16 cellular contexts compared by ENCODE assay signal in genomic region chr5:138946831-138947560, GRCh38.
"Had no signal": no experiment of that assay in that cellular context is flagged by ENCODE, and none has a peak within 500 bp of the region (broad histone marks: within the 10 kb centered on the region; RNA-seq: fewer than 3 reads in every experiment).

No MANE protein-coding gene starts in this region.

- H3K27ac ChIP-seq: brain microvascular endothelial cell, epithelial cell of prostate, prostate gland, vagina had no signal

- DNase-seq: activated CD4-positive, alpha-beta memory T cell treated with anti-CD3 and anti-CD28 coated beads, Interleukin-2, amount 10 ng/mL, durations not matched to agents 7 days and 5 days; activated CD4-positive, alpha-beta T cell treated with anti-CD3 and anti-CD28 coated beads for 4 hours; activated gamma-delta T cell; activated T-cell treated with anti-CD3 and anti-CD28 coated beads, Interleukin-2, amount 50 U/mL, for 4 hours; amniotic stem cell; brain microvascular endothelial cell; effector memory CD8-positive, alpha-beta T cell; foreskin melanocyte; kidney glomerular epithelial cell; nephron progenitor cell; stimulated activated CD4-positive, alpha-beta T cell treated with anti-CD3 and anti-CD28 coated beads, Interleukin-1b, Interleukin-23, amount 100 ng/mL, for 48 hours had no signal

- H3K4me3 ChIP-seq: prostate gland, tibial nerve, vagina had no signal

- H3K9me3 ChIP-seq: prostate gland, tibial nerve, vagina had no signal

- H3K36me3 ChIP-seq: brain microvascular endothelial cell, prostate gland, vagina had no signal

- H3K4me1 ChIP-seq: prostate gland had no signal

- H3K27me3 ChIP-seq: brain microvascular endothelial cell, tibial nerve, vagina had no signal

- ATAC-seq: activated naive CD4-positive, alpha-beta T cell treated with anti-CD3 and anti-CD28 coated beads, Interleukin-2, amount 50 U/mL, for 72 hours; activated T-cell treated with anti-CD3 and anti-CD28 coated beads, Interleukin-2, amount 50 U/mL, for 4 hours; effector memory CD8-positive, alpha-beta T cell had no signal
